2 cellular contexts compared by ENCODE assay signal in the genomic region with DNA sequence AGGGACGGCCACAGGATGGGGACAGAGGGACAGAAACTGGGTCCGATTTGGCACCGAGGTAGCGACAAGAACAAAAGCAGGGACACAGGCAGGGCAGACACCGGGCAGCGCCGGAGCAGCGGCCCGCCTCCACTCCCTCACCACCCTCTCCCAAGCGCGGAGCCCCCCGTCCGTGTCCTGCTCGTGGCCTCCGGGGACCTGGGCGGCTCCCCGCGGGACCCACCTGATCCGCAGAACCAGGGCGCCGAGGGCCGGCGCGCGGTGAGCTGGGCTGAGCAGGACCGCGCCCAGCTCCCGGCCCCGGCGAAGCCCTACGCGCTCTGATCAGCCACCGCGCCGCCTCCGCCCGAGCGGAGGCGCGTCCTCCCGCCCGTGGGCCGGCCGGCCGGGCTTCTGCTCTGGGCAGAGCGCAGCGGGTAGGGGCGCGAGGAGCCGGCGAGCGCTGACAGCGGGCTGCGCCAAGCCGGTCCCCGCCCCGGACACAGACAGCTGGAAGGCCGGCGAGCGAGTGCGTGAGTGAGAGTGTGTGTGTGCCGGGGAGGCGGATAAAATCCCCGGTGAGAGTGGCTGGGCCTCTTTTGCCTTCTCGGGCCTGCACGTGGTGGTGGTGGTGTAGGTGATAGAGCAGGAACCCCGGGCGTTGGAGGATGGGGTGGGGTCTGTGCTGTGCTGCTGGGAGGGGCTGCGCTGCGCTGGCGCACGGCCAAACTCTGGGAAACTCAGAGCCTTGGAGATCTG.
TF ChIP-seq lines count a peak whose summit lies in the region.

Gene GGTA1, minus strand, starts transcription at position 418 of the 738 bp plus-strand sequence. CDS start 31,922 bp downstream, outside the sequence.

TF ChIP-seq in HEK293, 187 proteins besides CTCF, POLR2A, EP300 and RAD21 (continued from another document and continues in another):
- TF ChIP-seq, protein P1, sequence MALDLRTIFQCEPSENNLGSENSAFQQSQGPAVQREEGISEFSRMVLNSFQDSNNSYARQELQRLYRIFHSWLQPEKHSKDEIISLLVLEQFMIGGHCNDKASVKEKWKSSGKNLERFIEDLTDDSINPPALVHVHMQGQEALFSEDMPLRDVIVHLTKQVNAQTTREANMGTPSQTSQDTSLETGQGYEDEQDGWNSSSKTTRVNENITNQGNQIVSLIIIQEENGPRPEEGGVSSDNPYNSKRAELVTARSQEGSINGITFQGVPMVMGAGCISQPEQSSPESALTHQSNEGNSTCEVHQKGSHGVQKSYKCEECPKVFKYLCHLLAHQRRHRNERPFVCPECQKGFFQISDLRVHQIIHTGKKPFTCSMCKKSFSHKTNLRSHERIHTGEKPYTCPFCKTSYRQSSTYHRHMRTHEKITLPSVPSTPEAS (tag by site-specific recombination; IDR thresholded peaks at IDR 0.05): no peak; the same call in 1 of the 2 replicates
- TF ChIP-seq, protein P2, sequence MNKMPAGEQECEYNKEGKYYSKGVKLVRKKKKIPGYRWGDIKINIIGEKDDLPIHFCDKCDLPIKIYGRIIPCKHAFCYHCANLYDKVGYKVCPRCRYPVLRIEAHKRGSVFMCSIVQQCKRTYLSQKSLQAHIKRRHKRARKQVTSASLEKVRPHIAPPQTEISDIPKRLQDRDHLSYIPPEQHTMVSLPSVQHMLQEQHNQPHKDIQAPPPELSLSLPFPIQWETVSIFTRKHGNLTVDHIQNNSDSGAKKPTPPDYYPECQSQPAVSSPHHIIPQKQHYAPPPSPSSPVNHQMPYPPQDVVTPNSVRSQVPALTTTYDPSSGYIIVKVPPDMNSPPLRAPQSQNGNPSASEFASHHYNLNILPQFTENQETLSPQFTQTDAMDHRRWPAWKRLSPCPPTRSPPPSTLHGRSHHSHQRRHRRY (tag by site-specific recombination; IDR thresholded peaks at IDR 0.05): no peak
- no peak for TF ChIP-seq YY2 (tag by site-specific recombination; IDR thresholded peaks at IDR 0.05)
- TF ChIP-seq ZSCAN30 (tag by site-specific recombination; IDR thresholded peaks at IDR 0.05): no peak
- TF ChIP-seq AEBP2 (tag by site-specific recombination; IDR thresholded peaks at IDR 0.05; ENCODE audit: borderline replicate concordance): no peak
- TF ChIP-seq HIC1 (tag by site-specific recombination; IDR thresholded peaks at IDR 0.05): no peak
- TF ChIP-seq ZNF639 (tag by site-specific recombination; IDR thresholded peaks at IDR 0.05): no peak
- peak; percentile 61 for TF ChIP-seq KLF1 (tag by site-specific recombination; IDR thresholded peaks at IDR 0.05)
- peak; percentile 78 for TF ChIP-seq ZNF398 (tag by site-specific recombination; IDR thresholded peaks at IDR 0.05)
- TF ChIP-seq ZNF10 (tag by site-specific recombination; IDR thresholded peaks at IDR 0.05): no peak
- TF ChIP-seq ZNF184 (tag by site-specific recombination; IDR thresholded peaks at IDR 0.05): no peak
- no peak for TF ChIP-seq MEIS1 (CRISPR knock-in tag; IDR thresholded peaks at IDR 0.05; ENCODE audit: borderline replicate concordance)
- no peak for TF ChIP-seq REPIN1 (tag by site-specific recombination; IDR thresholded peaks at IDR 0.05; ENCODE audit: low read depth)
- peak; percentile 79; the same call in 1 of the 2 replicates for TF ChIP-seq KLF7 (tag by site-specific recombination; IDR thresholded peaks at IDR 0.05; ENCODE audit: borderline replicate concordance)

TF ChIP-seq in SK-N-SH, 30 proteins besides CTCF, POLR2A, EP300 and RAD21 (continued from another document):
- no peak for TF ChIP-seq EZH2phosphoT487 (IDR thresholded peaks at IDR 0.05; ENCODE audit: borderline replicate concordance, low read depth)
- TF ChIP-seq JUND (IDR thresholded peaks at IDR 0.05): no peak
- no peak for TF ChIP-seq TEAD4 (IDR thresholded peaks at IDR 0.05; ENCODE audit: borderline replicate concordance, insufficient read depth)
- TF ChIP-seq MAX (IDR thresholded peaks at IDR 0.05; ENCODE audit: low read depth): no peak
- no peak for TF ChIP-seq YY1 (IDR thresholded peaks at IDR 0.05; ENCODE audit: low read depth)
- peak; percentile 86; the same call in 1 of the 2 replicates for TF ChIP-seq MXI1 (IDR thresholded peaks at IDR 0.05; ENCODE audit: low read depth, low read length)
- TF ChIP-seq ELF1 (IDR thresholded peaks at IDR 0.05): no peak
